Comparison of ENCODE assay signal across 11 cellular contexts in the genomic region with DNA sequence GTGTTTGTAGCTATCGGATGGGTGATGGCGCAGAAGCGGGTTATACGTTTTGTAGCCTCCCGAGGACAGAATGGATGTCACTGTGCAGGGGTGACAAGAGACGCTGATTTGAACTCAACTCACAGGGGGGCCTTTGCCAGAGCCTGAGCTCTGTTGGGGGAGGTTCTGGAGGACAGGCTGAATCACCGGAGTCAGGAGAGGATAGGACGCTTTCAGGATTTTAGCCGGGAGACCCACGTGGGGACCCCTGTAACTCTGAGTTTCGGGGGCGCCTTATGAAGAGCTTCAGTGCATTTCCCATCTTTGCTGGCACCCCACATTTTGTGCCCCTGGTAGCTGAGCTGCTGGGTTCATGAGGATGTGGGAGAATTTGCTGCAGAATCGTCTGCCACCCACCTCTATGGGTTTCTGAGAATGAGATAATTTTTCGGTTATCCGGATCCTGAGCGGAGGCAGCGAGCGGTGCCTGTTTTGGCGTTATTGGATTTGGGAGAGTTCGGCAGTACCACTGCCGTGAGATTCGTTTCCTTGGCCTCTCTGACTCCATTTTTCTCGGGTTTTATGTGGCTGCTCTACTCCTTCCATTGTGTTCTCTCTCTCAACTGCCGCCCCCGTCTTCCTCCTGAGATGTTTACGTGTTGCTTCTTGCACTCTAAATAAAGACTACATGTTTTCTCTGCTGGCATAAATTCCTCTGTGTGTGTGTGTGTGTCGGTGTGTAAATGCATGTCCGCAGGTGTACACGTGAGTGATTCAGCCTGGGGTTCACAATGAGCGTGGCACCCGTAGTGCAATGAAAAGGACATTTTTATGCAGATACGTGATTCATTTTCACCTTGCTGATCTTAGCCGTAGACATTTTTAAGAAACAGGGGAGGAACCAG.
DNase-seq lines count a peak whose midpoint lies in the region; ATAC-seq and TF ChIP-seq lines count a peak whose summit lies in the region.
"Had no signal": no experiment of that assay in that cellular context is flagged by ENCODE, and none has a peak within 500 bp of the region (broad histone marks: within the 10 kb centered on the region; RNA-seq: fewer than 3 reads in every experiment).

No MANE protein-coding gene starts in this region.

- no peaks in the 10 kb centered on the region for H3K36me3 ChIP-seq in mucosa of descending colon (ENCODE audit: low read depth)
- H3K36me3 ChIP-seq in upper lobe of right lung, result no peaks in the 10 kb centered on the region

- intact Hi-C loops in Right ventricle myocardium inferior (cut with DNase I) (loop anchor here (5.0 to 10.0 kb wide), 3 partner anchors 112 to 142 kb away; no protein-coding TSS in a partner anchor), cardiac septum (cut with DNase I) (loop anchor here (5.0 kb wide), 1 partner anchor 145 kb away; no protein-coding TSS in a partner anchor), mucosa of descending colon (cut with DNase I, micrococcal nuclease) (no loop called here), upper lobe of right lung (cut with DNase I) (no loop called here)

- H3K9me3 ChIP-seq in mucosa of descending colon (no peaks in the 10 kb centered on the region), upper lobe of right lung (no peaks in the 10 kb centered on the region)

- no peak overlapping the region for H3K27ac Mint-ChIP-seq in natural killer cell treated with Interleukin-12 subunit alpha and Interleukin-12 subunit beta and Interleukin-15 and Interleukin-18, amount 100 ng/mL, for 72 hours
- H3K27ac Mint-ChIP-seq: activated B cell treated with CpG ODN at 0.5 μM for 24 hours had no signal

- no peak overlapping the region for H3K4me3 Mint-ChIP-seq in natural killer cell treated with Interleukin-12 subunit alpha and Interleukin-12 subunit beta and Interleukin-15 and Interleukin-18, amount 100 ng/mL, for 72 hours
- H3K4me3 Mint-ChIP-seq: activated B cell treated with CpG ODN at 0.5 μM for 24 hours had no signal

- no peak for ATAC-seq in Right ventricle myocardium inferior
- ATAC-seq in mucosa of descending colon, result peak; percentile 2
- ATAC-seq in upper lobe of right lung, result no peak
- no peak for ATAC-seq in HG03095 (IDR thresholded peaks at IDR 0.05; ENCODE audit: unreplicated experiment)
- ATAC-seq in natural killer cell treated with Interleukin-12 subunit alpha and Interleukin-12 subunit beta and Interleukin-15 and Interleukin-18, amount 100 ng/mL, for 72 hours, result no peak

- H3K4me3 ChIP-seq in epithelial cell of esophagus (ENCODE audit: low read length), result peak overlapping the region; percentile 42
- H3K4me3 ChIP-seq in mucosa of descending colon, result no peak overlapping the region
- H3K4me3 ChIP-seq in upper lobe of right lung, result peak overlapping the region; percentile 44

- H3K9me3 Mint-ChIP-seq in natural killer cell treated with Interleukin-12 subunit alpha and Interleukin-12 subunit beta and Interleukin-15 and Interleukin-18, amount 100 ng/mL, for 72 hours, result no peaks in the 10 kb centered on the region
- H3K9me3 Mint-ChIP-seq: activated B cell treated with CpG ODN at 0.5 μM for 24 hours had no signal

- TF ChIP-seq CTCF in epithelial cell of esophagus (IDR thresholded peaks at IDR 0.05; ENCODE audit: insufficient read depth, low read depth, low read length, missing control alignments) (no peak), mucosa of descending colon (IDR thresholded peaks at IDR 0.05) (no peak), upper lobe of right lung (IDR thresholded peaks at IDR 0.05) (no peak)

- DNase-seq in Right ventricle myocardium inferior (ENCODE audit: missing footprints) (peak; percentile 55), cardiac septum (ENCODE audit: low spot score) (no peak), epithelial cell of esophagus (ENCODE audit: low read depth) (no peak), mucosa of descending colon (no peak), upper lobe of right lung (no peak), SIG-M5 (lab: John Stamatoyannopoulos, UW) (no peak)
- no peak for DNase-seq in natural killer cell treated with Interleukin-12 subunit alpha and Interleukin-12 subunit beta and Interleukin-15 and Interleukin-18, amount 100 ng/mL, for 72 hours (ENCODE audit: low spot score)
- DNase-seq: activated B cell treated with CpG ODN at 0.5 μM for 24 hours; activated naive CD4-positive, alpha-beta T cell had no signal

- H3K36me3 Mint-ChIP-seq in natural killer cell treated with Interleukin-12 subunit alpha and Interleukin-12 subunit beta and Interleukin-15 and Interleukin-18, amount 100 ng/mL, for 72 hours, result no peaks in the 10 kb centered on the region

- H3K4me1 ChIP-seq in mucosa of descending colon (ENCODE audit: low read depth) (peaks cover 12% of the 10 kb centered on the region), upper lobe of right lung (peaks cover 12% of the 10 kb centered on the region)

- peak overlapping the region; percentile 70 for H3K27ac ChIP-seq in upper lobe of right lung
- H3K27ac ChIP-seq: KMS-11 had no signal

- H3K4me1 Mint-ChIP-seq in natural killer cell treated with Interleukin-12 subunit alpha and Interleukin-12 subunit beta and Interleukin-15 and Interleukin-18, amount 100 ng/mL, for 72 hours (ENCODE audit: low read depth in 2 of 2), result no peaks in the 10 kb centered on the region
- H3K4me1 Mint-ChIP-seq: activated B cell treated with CpG ODN at 0.5 μM for 24 hours had no signal

- peaks cover 13 to 27% of the 10 kb centered on the region in 2 donors for H3K27me3 Mint-ChIP-seq in natural killer cell treated with Interleukin-12 subunit alpha and Interleukin-12 subunit beta and Interleukin-15 and Interleukin-18, amount 100 ng/mL, for 72 hours
- H3K27me3 Mint-ChIP-seq: activated B cell treated with CpG ODN at 0.5 μM for 24 hours had no signal

- no peaks in the 10 kb centered on the region for H3K27me3 ChIP-seq in upper lobe of right lung

Comparison
In these comparisons a context has a peak if more than half of its experiments do, and no peak if none do; other contexts are left out.
1. intact Hi-C loops: an anchor here in Right ventricle myocardium inferior (5.0 to 10.0 kb wide) and cardiac septum (5.0 kb wide); none called in mucosa of descending colon and upper lobe of right lung.